ENCODE assay signal across 1 cellular context in the genomic region with DNA sequence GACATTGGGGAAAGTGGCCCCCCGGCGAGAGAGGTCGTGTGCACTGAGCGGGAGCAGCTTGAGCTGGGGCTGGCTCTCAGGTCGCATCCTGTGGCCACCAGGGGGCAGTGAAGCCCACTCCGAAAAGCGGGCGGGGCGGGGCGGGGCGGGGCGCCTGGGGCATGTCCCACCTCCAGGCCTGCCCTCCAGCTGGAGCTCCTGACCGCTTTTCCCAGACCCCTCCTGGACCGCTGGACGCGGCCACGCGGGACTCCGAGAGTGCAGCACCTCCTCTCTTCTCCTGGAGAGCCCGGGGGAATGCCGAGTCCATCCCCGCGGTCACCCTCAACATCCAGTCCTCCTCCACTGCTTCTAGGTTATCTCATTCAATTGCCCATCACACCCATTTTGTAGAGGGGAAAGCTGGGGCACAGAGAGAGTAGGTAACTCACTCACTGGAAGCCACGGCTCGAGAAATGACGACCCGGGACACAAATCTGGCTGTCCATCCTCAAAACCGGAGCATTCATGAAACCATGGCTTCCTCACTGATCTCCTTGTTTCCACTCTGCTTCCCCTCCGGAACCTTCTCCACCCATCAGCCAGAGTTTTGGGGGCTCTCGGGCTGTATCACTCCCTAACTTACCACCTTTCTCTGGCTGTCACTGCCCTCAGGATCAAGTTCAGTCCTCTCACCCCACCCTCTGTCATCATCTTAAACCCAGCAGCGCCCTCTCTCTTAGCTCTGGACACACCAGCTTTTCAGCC.
TF ChIP-seq lines count a peak whose summit lies in the region.

No MANE protein-coding gene starts in this region.

TF ChIP-seq in K562, 482 proteins besides CTCF, POLR2A, EP300 and RAD21 (continued from another document and continues in another):
- TF ChIP-seq, protein P1, sequence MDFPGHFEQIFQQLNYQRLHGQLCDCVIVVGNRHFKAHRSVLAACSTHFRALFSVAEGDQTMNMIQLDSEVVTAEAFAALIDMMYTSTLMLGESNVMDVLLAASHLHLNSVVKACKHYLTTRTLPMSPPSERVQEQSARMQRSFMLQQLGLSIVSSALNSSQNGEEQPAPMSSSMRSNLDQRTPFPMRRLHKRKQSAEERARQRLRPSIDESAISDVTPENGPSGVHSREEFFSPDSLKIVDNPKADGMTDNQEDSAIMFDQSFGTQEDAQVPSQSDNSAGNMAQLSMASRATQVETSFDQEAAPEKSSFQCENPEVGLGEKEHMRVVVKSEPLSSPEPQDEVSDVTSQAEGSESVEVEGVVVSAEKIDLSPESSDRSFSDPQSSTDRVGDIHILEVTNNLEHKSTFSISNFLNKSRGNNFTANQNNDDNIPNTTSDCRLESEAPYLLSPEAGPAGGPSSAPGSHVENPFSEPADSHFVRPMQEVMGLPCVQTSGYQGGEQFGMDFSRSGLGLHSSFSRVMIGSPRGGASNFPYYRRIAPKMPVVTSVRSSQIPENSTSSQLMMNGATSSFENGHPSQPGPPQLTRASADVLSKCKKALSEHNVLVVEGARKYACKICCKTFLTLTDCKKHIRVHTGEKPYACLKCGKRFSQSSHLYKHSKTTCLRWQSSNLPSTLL (IDR thresholded peaks at IDR 0.05) = no peak
- TF ChIP-seq MAFK (IDR thresholded peaks at IDR 0.05; ENCODE audit: low read length) (peak; percentile 2; the same call in 1 of the 2 replicates), GABPA (tag; conservative IDR thresholded peaks at IDR 0.05; ENCODE audit: low read depth) (peak; percentile 62), CBX2 (IDR thresholded peaks at IDR 0.05; ENCODE audit: insufficient read depth, low read length, poor library complexity, severe bottlenecking) (no peak), ZNF780A (CRISPR knock-in tag; IDR thresholded peaks at IDR 0.05) (peak; percentile 87), RBM17 (IDR thresholded peaks at IDR 0.05; ENCODE audit: borderline replicate concordance, low read depth, low read length) (no peak), TAF1 (IDR thresholded peaks at IDR 0.05; ENCODE audit: control insufficient read depth, extremely low read depth, insufficient read depth, low read length, severe bottlenecking) (no peak), ZNF24 (IDR thresholded peaks at IDR 0.05) (no peak), RBM15 (IDR thresholded peaks at IDR 0.05; ENCODE audit: insufficient read depth, low read length) (no peak), NCOA2 (IDR thresholded peaks at IDR 0.05; ENCODE audit: partially characterized antibody in 2 of 2) (no peak), MECOM (CRISPR knock-in tag; IDR thresholded peaks at IDR 0.05) (peak; percentile 20; the same call in 1 of the 2 replicates), DMBX1 (CRISPR knock-in tag; IDR thresholded peaks at IDR 0.05; ENCODE audit: borderline replicate concordance) (peak; percentile 61), CCNT2 (IDR thresholded peaks at IDR 0.05; ENCODE audit: borderline replicate concordance, extremely low read depth, insufficient read length, low read depth, low read length) (peak; percentile 40), MBD2 (IDR thresholded peaks at IDR 0.05; ENCODE audit: borderline replicate concordance, low read depth) (no peak), TEAD1 (CRISPR knock-in tag; IDR thresholded peaks at IDR 0.05) (peak in 1 of 2 experiments; percentile 65; a peak in 1 of 4 replicates), FOS (IDR thresholded peaks at IDR 0.05; ENCODE audit: extremely low read depth, insufficient read length) (no peak), SIN3A (IDR thresholded peaks at IDR 0.05; ENCODE audit: borderline replicate concordance in 2 of 2, control insufficient read depth in 1 of 2, low read depth in 2 of 2, low read length in 2 of 2) (peak; percentile 51 to 82; a peak in 1 of 4 replicates), BCOR (IDR thresholded peaks at IDR 0.05) (peak; percentile 89), ETV1 (tag; conservative IDR thresholded peaks at IDR 0.05; ENCODE audit: low read depth) (peak; percentile 45; the same call in 1 of the 2 replicates), TARDBP (IDR thresholded peaks at IDR 0.05) (0 out of 2 replicates have a peak, but pooled peaks have one; percentile 47), PTTG1 (tag; IDR thresholded peaks at IDR 0.05; ENCODE audit: low read depth) (no peak), ELF2 (CRISPR knock-in tag; IDR thresholded peaks at IDR 0.05) (no peak), KAT8 (IDR thresholded peaks at IDR 0.05; ENCODE audit: low read depth) (no peak), GABPB2 (CRISPR knock-in tag; conservative IDR thresholded peaks at IDR 0.05) (0 out of 2 replicates have a peak, but pooled peaks have one; percentile 52), TOE1 (IDR thresholded peaks at IDR 0.05; ENCODE audit: borderline replicate concordance) (0 out of 2 replicates have a peak, but pooled peaks have one; percentile 40), TOE1 (CRISPR knock-in tag; IDR thresholded peaks at IDR 0.05; ENCODE audit: borderline replicate concordance, low read depth) (no peak), PHB (CRISPR knock-in tag; IDR thresholded peaks at IDR 0.05) (no peak), PHF8 (IDR thresholded peaks at IDR 0.05; ENCODE audit: borderline replicate concordance, low read length) (peak; percentile 29; the same call in 1 of the 2 replicates), EGR1 (conservative IDR thresholded peaks at IDR 0.05) (no peak), ETV6 (IDR thresholded peaks at IDR 0.05; ENCODE audit: borderline replicate concordance in 1 of 2, low read depth in 2 of 2, low read length in 1 of 2) (0 out of 4 replicates have a peak, but pooled peaks of 1 of the 2 experiments have one; percentile 24), ETV6 (CRISPR knock-in tag; IDR thresholded peaks at IDR 0.05; ENCODE audit: borderline replicate concordance) (no peak), RAD51 (IDR thresholded peaks at IDR 0.05; ENCODE audit: borderline replicate concordance, low read depth) (peak; percentile 26; the same call in 1 of the 2 replicates), NR4A1 (CRISPR knock-in tag; IDR thresholded peaks at IDR 0.05) (no peak), NR4A1 (tag; IDR thresholded peaks at IDR 0.05) (no peak), POLR2B (IDR thresholded peaks at IDR 0.05; ENCODE audit: low read depth, partially characterized antibody) (peak; percentile 70), GTF2F1 (IDR thresholded peaks at IDR 0.05; ENCODE audit: low read depth, low read length) (no peak), ZNF830 (CRISPR knock-in tag; IDR thresholded peaks at IDR 0.05) (peak; percentile 87), CHD4 (IDR thresholded peaks at IDR 0.05; ENCODE audit: insufficient read depth, insufficient replicate concordance, low read depth, low read length, poor library complexity, severe bottlenecking) (peak; percentile 64), ZBED1 (IDR thresholded peaks at IDR 0.05) (peak; percentile 68; the same call in 1 of the 2 replicates), NFIC (IDR thresholded peaks at IDR 0.05) (peak; percentile 35; the same call in 1 of the 2 replicates), ZNF57 (CRISPR knock-in tag; IDR thresholded peaks at IDR 0.05) (0 out of 2 replicates have a peak, but pooled peaks have one; percentile 19)
- TF ChIP-seq, protein P2, sequence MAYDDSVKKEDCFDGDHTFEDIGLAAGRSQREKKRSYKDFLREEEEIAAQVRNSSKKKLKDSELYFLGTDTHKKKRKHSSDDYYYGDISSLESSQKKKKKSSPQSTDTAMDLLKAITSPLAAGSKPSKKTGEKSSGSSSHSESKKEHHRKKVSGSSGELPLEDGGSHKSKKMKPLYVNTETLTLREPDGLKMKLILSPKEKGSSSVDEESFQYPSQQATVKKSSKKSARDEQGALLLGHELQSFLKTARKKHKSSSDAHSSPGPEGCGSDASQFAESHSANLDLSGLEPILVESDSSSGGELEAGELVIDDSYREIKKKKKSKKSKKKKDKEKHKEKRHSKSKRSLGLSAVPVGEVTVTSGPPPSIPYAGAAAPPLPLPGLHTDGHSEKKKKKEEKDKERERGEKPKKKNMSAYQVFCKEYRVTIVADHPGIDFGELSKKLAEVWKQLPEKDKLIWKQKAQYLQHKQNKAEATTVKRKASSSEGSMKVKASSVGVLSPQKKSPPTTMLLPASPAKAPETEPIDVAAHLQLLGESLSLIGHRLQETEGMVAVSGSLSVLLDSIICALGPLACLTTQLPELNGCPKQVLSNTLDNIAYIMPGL (CRISPR knock-in tag; IDR thresholded peaks at IDR 0.05) = no peak
- TF ChIP-seq, protein P3, sequence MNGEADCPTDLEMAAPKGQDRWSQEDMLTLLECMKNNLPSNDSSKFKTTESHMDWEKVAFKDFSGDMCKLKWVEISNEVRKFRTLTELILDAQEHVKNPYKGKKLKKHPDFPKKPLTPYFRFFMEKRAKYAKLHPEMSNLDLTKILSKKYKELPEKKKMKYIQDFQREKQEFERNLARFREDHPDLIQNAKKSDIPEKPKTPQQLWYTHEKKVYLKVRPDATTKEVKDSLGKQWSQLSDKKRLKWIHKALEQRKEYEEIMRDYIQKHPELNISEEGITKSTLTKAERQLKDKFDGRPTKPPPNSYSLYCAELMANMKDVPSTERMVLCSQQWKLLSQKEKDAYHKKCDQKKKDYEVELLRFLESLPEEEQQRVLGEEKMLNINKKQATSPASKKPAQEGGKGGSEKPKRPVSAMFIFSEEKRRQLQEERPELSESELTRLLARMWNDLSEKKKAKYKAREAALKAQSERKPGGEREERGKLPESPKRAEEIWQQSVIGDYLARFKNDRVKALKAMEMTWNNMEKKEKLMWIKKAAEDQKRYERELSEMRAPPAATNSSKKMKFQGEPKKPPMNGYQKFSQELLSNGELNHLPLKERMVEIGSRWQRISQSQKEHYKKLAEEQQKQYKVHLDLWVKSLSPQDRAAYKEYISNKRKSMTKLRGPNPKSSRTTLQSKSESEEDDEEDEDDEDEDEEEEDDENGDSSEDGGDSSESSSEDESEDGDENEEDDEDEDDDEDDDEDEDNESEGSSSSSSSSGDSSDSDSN (IDR thresholded peaks at IDR 0.05; ENCODE audit: borderline replicate concordance in 1 of 2, low read depth in 2 of 2, low read length in 2 of 2) = no peak
- TF ChIP-seq, protein P4, sequence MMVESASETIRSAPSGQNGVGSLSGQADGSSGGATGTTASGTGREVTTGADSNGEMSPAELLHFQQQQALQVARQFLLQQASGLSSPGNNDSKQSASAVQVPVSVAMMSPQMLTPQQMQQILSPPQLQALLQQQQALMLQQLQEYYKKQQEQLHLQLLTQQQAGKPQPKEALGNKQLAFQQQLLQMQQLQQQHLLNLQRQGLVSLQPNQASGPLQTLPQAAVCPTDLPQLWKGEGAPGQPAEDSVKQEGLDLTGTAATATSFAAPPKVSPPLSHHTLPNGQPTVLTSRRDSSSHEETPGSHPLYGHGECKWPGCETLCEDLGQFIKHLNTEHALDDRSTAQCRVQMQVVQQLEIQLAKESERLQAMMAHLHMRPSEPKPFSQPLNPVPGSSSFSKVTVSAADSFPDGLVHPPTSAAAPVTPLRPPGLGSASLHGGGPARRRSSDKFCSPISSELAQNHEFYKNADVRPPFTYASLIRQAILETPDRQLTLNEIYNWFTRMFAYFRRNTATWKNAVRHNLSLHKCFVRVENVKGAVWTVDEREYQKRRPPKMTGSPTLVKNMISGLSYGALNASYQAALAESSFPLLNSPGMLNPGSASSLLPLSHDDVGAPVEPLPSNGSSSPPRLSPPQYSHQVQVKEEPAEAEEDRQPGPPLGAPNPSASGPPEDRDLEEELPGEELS (CRISPR knock-in tag; IDR thresholded peaks at IDR 0.05; ENCODE audit: borderline replicate concordance) = no peak
- TF ChIP-seq, protein P5, sequence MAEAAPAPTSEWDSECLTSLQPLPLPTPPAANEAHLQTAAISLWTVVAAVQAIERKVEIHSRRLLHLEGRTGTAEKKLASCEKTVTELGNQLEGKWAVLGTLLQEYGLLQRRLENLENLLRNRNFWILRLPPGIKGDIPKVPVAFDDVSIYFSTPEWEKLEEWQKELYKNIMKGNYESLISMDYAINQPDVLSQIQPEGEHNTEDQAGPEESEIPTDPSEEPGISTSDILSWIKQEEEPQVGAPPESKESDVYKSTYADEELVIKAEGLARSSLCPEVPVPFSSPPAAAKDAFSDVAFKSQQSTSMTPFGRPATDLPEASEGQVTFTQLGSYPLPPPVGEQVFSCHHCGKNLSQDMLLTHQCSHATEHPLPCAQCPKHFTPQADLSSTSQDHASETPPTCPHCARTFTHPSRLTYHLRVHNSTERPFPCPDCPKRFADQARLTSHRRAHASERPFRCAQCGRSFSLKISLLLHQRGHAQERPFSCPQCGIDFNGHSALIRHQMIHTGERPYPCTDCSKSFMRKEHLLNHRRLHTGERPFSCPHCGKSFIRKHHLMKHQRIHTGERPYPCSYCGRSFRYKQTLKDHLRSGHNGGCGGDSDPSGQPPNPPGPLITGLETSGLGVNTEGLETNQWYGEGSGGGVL (CRISPR knock-in tag; IDR thresholded peaks at IDR 0.05) = no peak
- TF ChIP-seq, protein P6, sequence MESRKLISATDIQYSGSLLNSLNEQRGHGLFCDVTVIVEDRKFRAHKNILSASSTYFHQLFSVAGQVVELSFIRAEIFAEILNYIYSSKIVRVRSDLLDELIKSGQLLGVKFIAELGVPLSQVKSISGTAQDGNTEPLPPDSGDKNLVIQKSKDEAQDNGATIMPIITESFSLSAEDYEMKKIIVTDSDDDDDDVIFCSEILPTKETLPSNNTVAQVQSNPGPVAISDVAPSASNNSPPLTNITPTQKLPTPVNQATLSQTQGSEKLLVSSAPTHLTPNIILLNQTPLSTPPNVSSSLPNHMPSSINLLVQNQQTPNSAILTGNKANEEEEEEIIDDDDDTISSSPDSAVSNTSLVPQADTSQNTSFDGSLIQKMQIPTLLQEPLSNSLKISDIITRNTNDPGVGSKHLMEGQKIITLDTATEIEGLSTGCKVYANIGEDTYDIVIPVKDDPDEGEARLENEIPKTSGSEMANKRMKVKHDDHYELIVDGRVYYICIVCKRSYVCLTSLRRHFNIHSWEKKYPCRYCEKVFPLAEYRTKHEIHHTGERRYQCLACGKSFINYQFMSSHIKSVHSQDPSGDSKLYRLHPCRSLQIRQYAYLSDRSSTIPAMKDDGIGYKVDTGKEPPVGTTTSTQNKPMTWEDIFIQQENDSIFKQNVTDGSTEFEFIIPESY (CRISPR knock-in tag; IDR thresholded peaks at IDR 0.05) = peak; percentile 19; the same call in 1 of the 2 replicates
- TF ChIP-seq, protein P7, sequence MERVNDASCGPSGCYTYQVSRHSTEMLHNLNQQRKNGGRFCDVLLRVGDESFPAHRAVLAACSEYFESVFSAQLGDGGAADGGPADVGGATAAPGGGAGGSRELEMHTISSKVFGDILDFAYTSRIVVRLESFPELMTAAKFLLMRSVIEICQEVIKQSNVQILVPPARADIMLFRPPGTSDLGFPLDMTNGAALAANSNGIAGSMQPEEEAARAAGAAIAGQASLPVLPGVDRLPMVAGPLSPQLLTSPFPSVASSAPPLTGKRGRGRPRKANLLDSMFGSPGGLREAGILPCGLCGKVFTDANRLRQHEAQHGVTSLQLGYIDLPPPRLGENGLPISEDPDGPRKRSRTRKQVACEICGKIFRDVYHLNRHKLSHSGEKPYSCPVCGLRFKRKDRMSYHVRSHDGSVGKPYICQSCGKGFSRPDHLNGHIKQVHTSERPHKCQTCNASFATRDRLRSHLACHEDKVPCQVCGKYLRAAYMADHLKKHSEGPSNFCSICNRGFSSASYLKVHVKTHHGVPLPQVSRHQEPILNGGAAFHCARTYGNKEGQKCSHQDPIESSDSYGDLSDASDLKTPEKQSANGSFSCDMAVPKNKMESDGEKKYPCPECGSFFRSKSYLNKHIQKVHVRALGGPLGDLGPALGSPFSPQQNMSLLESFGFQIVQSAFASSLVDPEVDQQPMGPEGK (CRISPR knock-in tag; IDR thresholded peaks at IDR 0.05; ENCODE audit: borderline replicate concordance) = peak; percentile 77; the same call in 1 of the 2 replicates
- TF ChIP-seq, protein P8, sequence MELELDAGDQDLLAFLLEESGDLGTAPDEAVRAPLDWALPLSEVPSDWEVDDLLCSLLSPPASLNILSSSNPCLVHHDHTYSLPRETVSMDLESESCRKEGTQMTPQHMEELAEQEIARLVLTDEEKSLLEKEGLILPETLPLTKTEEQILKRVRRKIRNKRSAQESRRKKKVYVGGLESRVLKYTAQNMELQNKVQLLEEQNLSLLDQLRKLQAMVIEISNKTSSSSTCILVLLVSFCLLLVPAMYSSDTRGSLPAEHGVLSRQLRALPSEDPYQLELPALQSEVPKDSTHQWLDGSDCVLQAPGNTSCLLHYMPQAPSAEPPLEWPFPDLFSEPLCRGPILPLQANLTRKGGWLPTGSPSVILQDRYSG (tag; conservative IDR thresholded peaks at IDR 0.05; ENCODE audit: low read depth) = no peak
